17 cellular contexts compared by ENCODE assay signal in the genomic region with DNA sequence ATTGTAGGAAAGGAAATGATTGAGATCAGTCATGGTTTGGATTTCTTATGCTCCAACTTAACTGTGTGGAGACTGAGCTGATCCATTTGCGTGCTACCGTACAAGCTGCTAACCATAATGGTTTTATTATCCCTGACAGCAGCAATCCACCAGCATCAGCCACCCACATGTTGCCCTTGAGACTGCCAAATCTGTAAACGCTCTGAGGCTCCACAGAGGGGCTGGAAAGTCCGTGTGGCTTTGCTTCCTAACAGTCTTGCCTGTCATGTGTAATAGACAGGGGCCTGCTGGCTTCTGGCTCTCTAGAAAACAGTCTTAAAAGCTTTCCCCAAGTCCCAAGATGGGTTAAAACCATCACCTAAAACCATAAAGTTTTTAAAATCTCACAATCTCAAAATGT. TPM values are rescaled to one million over a fixed set of nuclear protein-coding genes. Genes with fewer than 3 reads are reported as not detected.
DNase-seq lines count a peak whose midpoint lies in the region; ATAC-seq and TF ChIP-seq lines count a peak whose summit lies in the region.
"Had no signal": no experiment of that assay in that cellular context is flagged by ENCODE, and none has a peak within 500 bp of the region (broad histone marks: within the 10 kb centered on the region; RNA-seq: fewer than 3 reads in every experiment).

No MANE protein-coding gene starts in this region.

- WGBS in gastroesophageal sphincter (ENCODE audit: low coverage in 1 of 2), 2 donors = 54 to 72% methylated on average over 4 of the region's 4 CpGs

- TF ChIP-seq EP300 in gastroesophageal sphincter (IDR thresholded peaks at IDR 0.05) = no peak

- H3K36me3 ChIP-seq in left ventricle myocardium inferior (peaks cover 35% of the 10 kb centered on the region), gastroesophageal sphincter (peaks cover 0 to 55% of the 10 kb centered on the region in 2 donors)

- ATAC-seq in stimulated activated effector memory CD8-positive, alpha-beta T cell treated with anti-CD3 and anti-CD28 coated beads, Interleukin-12 subunit alpha, Interleukin-12 subunit beta, amount 100 ng/mL, for 72 hours = no peak
- no peak for ATAC-seq in gastroesophageal sphincter
- ATAC-seq in stimulated activated naive CD8-positive, alpha-beta T cell treated with anti-CD3 and anti-CD28 coated beads, Interleukin-15, amount 100 ng/mL, for 72 hours = no peak

- no peak for TF ChIP-seq POLR2A in gastroesophageal sphincter (IDR thresholded peaks at IDR 0.05)

- H3K4me1 Mint-ChIP-seq in brain = peaks cover 7% of the 10 kb centered on the region
- peaks cover 6% of the 10 kb centered on the region for H3K4me1 Mint-ChIP-seq in stimulated activated effector memory CD8-positive, alpha-beta T cell treated with anti-CD3 and anti-CD28 coated beads, Interleukin-12 subunit alpha, Interleukin-12 subunit beta, amount 100 ng/mL, for 72 hours
- H3K4me1 Mint-ChIP-seq in stimulated activated naive CD8-positive, alpha-beta T cell treated with anti-CD3 and anti-CD28 coated beads, Interleukin-15, amount 100 ng/mL, for 72 hours = no peaks in the 10 kb centered on the region

- DNase-seq in GM12865 (ENCODE audit: low read depth) (peak; percentile 11), left ventricle myocardium inferior (no peak), DMS153 treated with DMSO at 0.1 percent for 48 hours (lab: John Stamatoyannopoulos, UW; ENCODE audit: unreplicated experiment) (no peak)
- no peak for DNase-seq in stimulated activated effector memory CD8-positive, alpha-beta T cell treated with anti-CD3 and anti-CD28 coated beads, Interleukin-12 subunit alpha, Interleukin-12 subunit beta, amount 100 ng/mL, for 72 hours (ENCODE audit: low spot score in 2 of 2)
- DNase-seq in stimulated activated naive CD8-positive, alpha-beta T cell treated with anti-CD3 and anti-CD28 coated beads, Interleukin-15, amount 100 ng/mL, for 72 hours = no peak
- DNase-seq: activated CD4-positive, alpha-beta T cell treated with anti-CD3 and anti-CD28 coated beads, Interleukin-2, amount 50 U/mL, for 1 hour; activated T-cell treated with anti-CD3 and anti-CD28 coated beads, Interleukin-2, amount 50 U/mL, for 1 hour; cortex of kidney; EL; NCI-H187 treated with DMSO at 0.1 percent for 48 hours; NCI-H526; stimulated activated CD4-positive, alpha-beta T cell treated with anti-CD3 and anti-CD28 coated beads, Interleukin-12 subunit alpha, Interleukin-12 subunit beta, amount 100 ng/mL, for 4 hours had no signal

- TF ChIP-seq CTCF in GM12865 (IDR thresholded peaks at IDR 0.05; ENCODE audit: insufficient read depth, low read depth, low read length, missing control alignments) = no peak
- no peak for TF ChIP-seq CTCF in brain (conservative IDR thresholded peaks at IDR 0.05)
- TF ChIP-seq CTCF in left ventricle myocardium inferior (IDR thresholded peaks at IDR 0.05; ENCODE audit: borderline replicate concordance) = no peak
- TF ChIP-seq CTCF in gastroesophageal sphincter (IDR thresholded peaks at IDR 0.05) = no peak

- H3K36me3 Mint-ChIP-seq in brain = peaks cover 77% of the 10 kb centered on the region
- H3K36me3 Mint-ChIP-seq in stimulated activated effector memory CD8-positive, alpha-beta T cell treated with anti-CD3 and anti-CD28 coated beads, Interleukin-12 subunit alpha, Interleukin-12 subunit beta, amount 100 ng/mL, for 72 hours = peaks cover 56% of the 10 kb centered on the region

- peak overlapping the region; percentile 84 for H3K27ac ChIP-seq in left ventricle myocardium inferior (replicated peaks)
- H3K27ac ChIP-seq in gastroesophageal sphincter = no peak overlapping the region
- H3K27ac ChIP-seq: esophagus muscularis mucosa, parathyroid adenoma, thoracic aorta had no signal

- peaks cover 2% of the 10 kb centered on the region for H3K27me3 Mint-ChIP-seq in brain
- H3K27me3 Mint-ChIP-seq in stimulated activated naive CD8-positive, alpha-beta T cell treated with anti-CD3 and anti-CD28 coated beads, Interleukin-15, amount 100 ng/mL, for 72 hours = no peaks in the 10 kb centered on the region

- peak overlapping the region in 4 of 5 experiments; percentile 17 to 61 (median 35) for H3K27ac Mint-ChIP-seq in brain
- peak overlapping the region; percentile 51 for H3K27ac Mint-ChIP-seq in stimulated activated effector memory CD8-positive, alpha-beta T cell treated with anti-CD3 and anti-CD28 coated beads, Interleukin-12 subunit alpha, Interleukin-12 subunit beta, amount 100 ng/mL, for 72 hours
- no peak overlapping the region for H3K27ac Mint-ChIP-seq in stimulated activated naive CD8-positive, alpha-beta T cell treated with anti-CD3 and anti-CD28 coated beads, Interleukin-15, amount 100 ng/mL, for 72 hours

- H3K9me3 ChIP-seq in left ventricle myocardium inferior (replicated peaks) (no peaks in the 10 kb centered on the region), gastroesophageal sphincter (no peaks in the 10 kb centered on the region)
- H3K9me3 ChIP-seq: esophagus muscularis mucosa, thoracic aorta had no signal

- H3K9me3 Mint-ChIP-seq in brain = peaks cover 0 to 2% (median 0%) of the 10 kb centered on the region in 5 experiments
- H3K9me3 Mint-ChIP-seq in stimulated activated effector memory CD8-positive, alpha-beta T cell treated with anti-CD3 and anti-CD28 coated beads, Interleukin-12 subunit alpha, Interleukin-12 subunit beta, amount 100 ng/mL, for 72 hours = no peaks in the 10 kb centered on the region
- H3K9me3 Mint-ChIP-seq in stimulated activated naive CD8-positive, alpha-beta T cell treated with anti-CD3 and anti-CD28 coated beads, Interleukin-15, amount 100 ng/mL, for 72 hours = no peaks in the 10 kb centered on the region

- H3K27me3 ChIP-seq in left ventricle myocardium inferior (ENCODE audit: low read depth) (no peaks in the 10 kb centered on the region), gastroesophageal sphincter (no peaks in the 10 kb centered on the region)
- H3K27me3 ChIP-seq: esophagus muscularis mucosa had no signal

- H3K4me3 ChIP-seq in GM12865 (ENCODE audit: low read depth, low read length) = no peak overlapping the region
- no peak overlapping the region for H3K4me3 ChIP-seq in left ventricle myocardium inferior
- H3K4me3 ChIP-seq in gastroesophageal sphincter = no peak overlapping the region
- H3K4me3 ChIP-seq: esophagus muscularis mucosa, thoracic aorta had no signal

- H3K4me3 Mint-ChIP-seq in brain = no peak overlapping the region
- no peak overlapping the region for H3K4me3 Mint-ChIP-seq in stimulated activated effector memory CD8-positive, alpha-beta T cell treated with anti-CD3 and anti-CD28 coated beads, Interleukin-12 subunit alpha, Interleukin-12 subunit beta, amount 100 ng/mL, for 72 hours
- no peak overlapping the region for H3K4me3 Mint-ChIP-seq in stimulated activated naive CD8-positive, alpha-beta T cell treated with anti-CD3 and anti-CD28 coated beads, Interleukin-15, amount 100 ng/mL, for 72 hours

- intact Hi-C loops in left ventricle myocardium inferior (cut with micrococcal nuclease) = no loop called here

- H3K4me1 ChIP-seq in left ventricle myocardium inferior (peaks cover 61% of the 10 kb centered on the region), gastroesophageal sphincter (no peaks in the 10 kb centered on the region)
- H3K4me1 ChIP-seq: parathyroid adenoma had no signal

RNA-seq across cellular contexts. Expression of gene ATG16L2, which starts 30.1 kb away (rescaled TPM):
- polyA plus RNA-seq in brain (ENCODE audit: insufficient read depth, low read depth, low replicate concordance) = 6.2 TPM
- total RNA-seq in left ventricle myocardium inferior = 14.4 TPM
- total RNA-seq in gastroesophageal sphincter = 10 to 100 TPM in 3 of 4 donors, 1 to 10 TPM in 1; 8.3 to 27.9 (median 16.5) TPM

RNA-seq across cellular contexts. Expression of gene STARD10, which starts 50.5 kb away (rescaled TPM):
- polyA plus RNA-seq in brain (ENCODE audit: insufficient read depth, low read depth, low replicate concordance) = 109 TPM
- total RNA-seq in left ventricle myocardium inferior (93.6 TPM), gastroesophageal sphincter (10 to 100 TPM; 35.8 to 56.6 (median 45.0) TPM)

Comparison
In these comparisons a context has a peak if more than half of its experiments do, and no peak if none do; other contexts are left out.
1. H3K27ac Mint-ChIP-seq: peak in brain (4 of 5) and stimulated activated effector memory CD8-positive, alpha-beta T cell treated with anti-CD3 and anti-CD28 coated beads, Interleukin-12 subunit alpha, Interleukin-12 subunit beta, amount 100 ng/mL, for 72 hours (single experiment); none in stimulated activated naive CD8-positive, alpha-beta T cell treated with anti-CD3 and anti-CD28 coated beads, Interleukin-15, amount 100 ng/mL, for 72 hours (0 of 2).